In the genomic region with DNA sequence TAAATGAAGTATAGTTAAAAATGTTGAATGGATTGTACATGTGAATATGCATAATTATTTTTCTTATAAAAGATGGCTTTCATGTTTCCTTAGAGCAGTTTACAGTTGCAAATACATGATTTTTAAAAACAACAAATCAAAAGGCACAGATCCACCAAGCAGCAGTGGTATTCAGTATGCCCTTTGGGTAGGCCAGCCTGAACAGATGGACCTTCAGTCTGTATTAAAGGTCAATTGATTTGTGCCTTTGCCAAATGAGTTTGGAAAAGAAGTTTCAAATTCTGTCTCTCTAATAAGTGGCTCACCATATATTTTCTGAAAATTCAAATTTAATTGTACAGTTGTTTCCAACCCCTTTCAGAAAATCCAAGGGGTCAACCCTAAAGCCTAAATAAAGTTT, we compare ENCODE assay signal across 11 cellular contexts.
"Had no signal": no experiment of that assay in that cellular context is flagged by ENCODE, and none has a peak within 500 bp of the region (broad histone marks: within the 10 kb centered on the region; RNA-seq: fewer than 3 reads in every experiment).

No MANE protein-coding gene starts in this region.

- H3K9ac ChIP-seq: GM23248 had no signal

- DNase-seq: GM23248, GOT3, H7, H9, HCEC 1CT, HFFc6 had no signal

- H3K4me3 ChIP-seq: GM23248, GM23338, HAP-1 had no signal

- H3K27ac ChIP-seq: GM23248 had no signal

- H3K4me2 ChIP-seq: GM23338 had no signal

- ATAC-seq: GM23338, HCT116 had no signal

- H3K36me3 ChIP-seq: HAP-1 had no signal

- H2AFZ ChIP-seq: GM23248, GM23338 had no signal

- FAIRE-seq: H1, H54 had no signal

- H3K4me1 ChIP-seq: HAP-1 had no signal

- H3K9me3 ChIP-seq: HAP-1 had no signal
